ENCODE assay signal across 1 cellular context in genomic region chr6:90184334-90185298, GRCh38.
TF ChIP-seq lines count a peak whose summit lies in the region.

No MANE protein-coding gene starts in this region.

TF ChIP-seq in HEK293, 187 proteins besides CTCF, POLR2A, EP300 and RAD21 (continued from another document):
- peak; percentile 69 for TF ChIP-seq PRDM10 (tag by site-specific recombination; IDR thresholded peaks at IDR 0.05)
